1 cellular context compared by ENCODE assay signal in genomic region chr4:88591787-88592599, GRCh38.
TF ChIP-seq lines count a peak whose summit lies in the region.

TSS of gene HERC3 (plus strand) at chr4:88592480. CDS start at chr4:88605824, 13,344 bp downstream.

TF ChIP-seq in HepG2, 621 proteins besides CTCF, POLR2A, EP300 and RAD21 (continued from another document and continues in another):
- TF ChIP-seq ZNF326 (CRISPR knock-in tag; IDR thresholded peaks at IDR 0.05; ENCODE audit: borderline replicate concordance) (no peak), IRF1 (CRISPR knock-in tag; IDR thresholded peaks at IDR 0.05; ENCODE audit: low read depth) (no peak), ARHGAP35 (CRISPR knock-in tag; IDR thresholded peaks at IDR 0.05; ENCODE audit: borderline replicate concordance) (no peak; the same call in 1 of the 2 replicates), HOXA9 (CRISPR knock-in tag; IDR thresholded peaks at IDR 0.05; ENCODE audit: borderline replicate concordance) (no peak), SYNCRIP (IDR thresholded peaks at IDR 0.05; ENCODE audit: insufficient read depth, low read depth, low read length) (no peak), SKI (IDR thresholded peaks at IDR 0.05; ENCODE audit: partially characterized antibody) (no peak), HHEX (CRISPR knock-in tag; IDR thresholded peaks at IDR 0.05) (no peak), ZNF329 (CRISPR knock-in tag; IDR thresholded peaks at IDR 0.05; ENCODE audit: low read depth) (no peak), ZBED4 (CRISPR knock-in tag; IDR thresholded peaks at IDR 0.05; ENCODE audit: borderline replicate concordance) (0 out of 2 replicates have a peak, but pooled peaks have one; percentile 32), SRF (IDR thresholded peaks at IDR 0.05; ENCODE audit: low read depth, low read length) (no peak), HOXA5 (CRISPR knock-in tag; IDR thresholded peaks at IDR 0.05) (no peak), ATF6 (CRISPR knock-in tag; conservative IDR thresholded peaks at IDR 0.05) (no peak), HNRNPL (IDR thresholded peaks at IDR 0.05; ENCODE audit: low read depth, low read length) (no peak), NKX3-1 (CRISPR knock-in tag; IDR thresholded peaks at IDR 0.05) (no peak), ARNT2 (CRISPR knock-in tag; IDR thresholded peaks at IDR 0.05; ENCODE audit: low read depth) (peak; percentile 83), ZIK1 (CRISPR knock-in tag; IDR thresholded peaks at IDR 0.05; ENCODE audit: borderline replicate concordance, low read depth) (peak; percentile 63; the same call in 1 of the 2 replicates), JUND (CRISPR knock-in tag; IDR thresholded peaks at IDR 0.05) (no peak), AKAP8 (CRISPR knock-in tag; IDR thresholded peaks at IDR 0.05) (0 out of 2 replicates have a peak, but pooled peaks have one; percentile 55), ZNF251 (CRISPR knock-in tag; IDR thresholded peaks at IDR 0.05) (no peak), MLX (CRISPR knock-in tag; IDR thresholded peaks at IDR 0.05) (no peak), DDIT3 (CRISPR knock-in tag; IDR thresholded peaks at IDR 0.05) (no peak), MBNL3 (CRISPR knock-in tag; conservative IDR thresholded peaks at IDR 0.05) (no peak), RARG (CRISPR knock-in tag; IDR thresholded peaks at IDR 0.05; ENCODE audit: low read depth) (no peak), BATF2 (CRISPR knock-in tag; IDR thresholded peaks at IDR 0.05) (peak; percentile 73; the same call in 1 of the 2 replicates), MAZ (IDR thresholded peaks at IDR 0.05; ENCODE audit: borderline replicate concordance, low read depth, low read length) (0 out of 2 replicates have a peak, but pooled peaks have one; percentile 4), MAZ (CRISPR knock-in tag; IDR thresholded peaks at IDR 0.05; ENCODE audit: low read depth) (0 out of 2 replicates have a peak, but pooled peaks have one; percentile 22), ZNF605 (CRISPR knock-in tag; IDR thresholded peaks at IDR 0.05) (peak; percentile 23; the same call in 1 of the 2 replicates), ZNF160 (CRISPR knock-in tag; IDR thresholded peaks at IDR 0.05) (no peak), CC2D1A (CRISPR knock-in tag; IDR thresholded peaks at IDR 0.05) (no peak), ERF (CRISPR knock-in tag; IDR thresholded peaks at IDR 0.05) (peak; percentile 84), ZBTB7A (CRISPR knock-in tag; IDR thresholded peaks at IDR 0.05) (peak; percentile 57), SRSF1 (optimal IDR thresholded peaks at IDR 0.05; ENCODE audit: low read depth, low read length) (no peak), ZBTB44 (CRISPR knock-in tag; IDR thresholded peaks at IDR 0.05) (no peak), ZNF773 (CRISPR knock-in tag; IDR thresholded peaks at IDR 0.05; ENCODE audit: borderline replicate concordance) (no peak), SOX5 (CRISPR knock-in tag; IDR thresholded peaks at IDR 0.05; ENCODE audit: borderline replicate concordance) (0 out of 2 replicates have a peak, but pooled peaks have one; percentile 16), MXI1 (IDR thresholded peaks at IDR 0.05; ENCODE audit: borderline replicate concordance, low read depth, low read length) (peak; percentile 38; the same call in 1 of the 3 replicates), ZNF891 (CRISPR knock-in tag; IDR thresholded peaks at IDR 0.05) (peak; percentile 52; the same call in 1 of the 2 replicates), ARID5B (CRISPR knock-in tag; IDR thresholded peaks at IDR 0.05) (peak; percentile 29; the same call in 1 of the 2 replicates), KAT8 (CRISPR knock-in tag; IDR thresholded peaks at IDR 0.05) (0 out of 2 replicates have a peak, but pooled peaks have one; percentile 30), POLR2AphosphoS5 (IDR thresholded peaks at IDR 0.05; ENCODE audit: low read depth, low read length) (no peak), ZEB1 (IDR thresholded peaks at IDR 0.05; ENCODE audit: insufficient replicate concordance, low read depth) (no peak), ZNF280B (CRISPR knock-in tag; IDR thresholded peaks at IDR 0.05; ENCODE audit: borderline replicate concordance) (peak; percentile 49; the same call in 1 of the 2 replicates), CEBPG (CRISPR knock-in tag; IDR thresholded peaks at IDR 0.05) (no peak), ZNF510 (CRISPR knock-in tag; IDR thresholded peaks at IDR 0.05; ENCODE audit: low read depth) (0 out of 2 replicates have a peak, but pooled peaks have one; percentile 70), ZUFSP (CRISPR knock-in tag; IDR thresholded peaks at IDR 0.05; ENCODE audit: borderline replicate concordance) (no peak), CCDC6 (CRISPR knock-in tag; IDR thresholded peaks at IDR 0.05) (peak; percentile 41; the same call in 1 of the 2 replicates), FOXP1 (IDR thresholded peaks at IDR 0.05) (no peak), FOXP1 (CRISPR knock-in tag; IDR thresholded peaks at IDR 0.05) (no peak), PPARG (CRISPR knock-in tag; conservative IDR thresholded peaks at IDR 0.05) (no peak)
